ENCODE assay signal across 29 cellular contexts in the genomic region with DNA sequence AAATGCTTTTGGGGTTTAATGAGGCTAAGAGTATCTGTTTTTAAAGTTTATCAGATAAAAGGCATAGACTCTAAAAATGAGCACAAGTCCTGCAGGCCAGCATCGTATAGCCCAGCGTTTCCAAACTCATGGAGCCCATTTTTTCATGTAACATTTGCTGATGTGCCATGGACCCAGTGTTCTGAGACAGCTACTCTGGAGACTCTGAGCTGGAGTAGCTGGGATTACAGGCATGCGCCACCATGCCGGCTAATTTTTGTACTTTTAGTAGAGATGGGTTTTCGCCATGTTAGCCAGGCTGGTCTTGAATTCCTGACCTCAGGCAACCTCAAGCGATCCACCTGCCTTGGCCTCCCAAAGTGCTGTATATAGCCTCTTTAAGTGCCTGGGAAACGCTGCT.
"Had no signal": no experiment of that assay in that cellular context is flagged by ENCODE, and none has a peak within 500 bp of the region (broad histone marks: within the 10 kb centered on the region; RNA-seq: fewer than 3 reads in every experiment).

No MANE protein-coding gene starts in this region.

- H3K4me3 Mint-ChIP-seq: naive thymus-derived CD8-positive, alpha-beta T cell; natural killer cell treated with Interleukin-12 subunit alpha and Interleukin-12 subunit beta and Interleukin-15 and Interleukin-18, amount 100 ng/mL, for 72 hours; nephron progenitor cell; neural crest cell; stimulated activated effector memory CD8-positive, alpha-beta T cell treated with anti-CD3 and anti-CD28 coated beads, Interleukin-12 subunit alpha, Interleukin-12 subunit beta, amount 100 ng/mL, for 72 hours; stimulated activated naive B cell treated with anti-CD40 and anti-IgM and Interleukin-4, amounts not matched to agents 10 μg/mL and 1 μg/mL and 100 μg/mL, for 72 hours; stimulated activated naive CD8-positive, alpha-beta T cell treated with anti-CD3 and anti-CD28 coated beads, Interleukin-15, Interleukin-2, amounts not matched to agents 100 ng/mL and 50 ng/mL, for 24 hours had no signal

- DNase-seq: naive thymus-derived CD8-positive, alpha-beta T cell; nephron progenitor cell; occipital lobe; ovary; posterior cingulate gyrus; retina; right cardiac atrium; right lobe of liver; sigmoid colon; small intestine; stimulated activated CD4-positive, alpha-beta T cell treated with anti-CD3 and anti-CD28 coated beads, Interleukin-15, amount 100 ng/mL, for 24 hours; stimulated activated CD4-positive, alpha-beta T cell treated with anti-CD3 and anti-CD28 coated beads, Interleukin-2, amount 100 ng/mL, for 24 hours; stimulated activated CD4-positive, alpha-beta T cell treated with anti-CD3 and anti-CD28 coated beads, Interleukin-2, amount 100 ng/mL, for 48 hours; stimulated activated CD4-positive, alpha-beta T cell treated with anti-CD3 and anti-CD28 coated beads, Interleukin-4, amount 100 ng/mL, for 24 hours; stimulated activated naive B cell treated with anti-CD40 and anti-IgM and Interleukin-4, amounts not matched to agents 10 μg/mL and 1 μg/mL and 100 μg/mL, for 72 hours; stimulated activated naive CD4-positive, alpha-beta T cell treated with Interleukin-2 at 50 U/mL for 16 hours; stomach; thyroid gland; trophoblast cell; upper lobe of left lung had no signal

- H3K27ac ChIP-seq: ovary, parathyroid adenoma, right lobe of liver, sigmoid colon, thoracic aorta, thyroid gland, tibial nerve, upper lobe of left lung, vagina had no signal

- H3K4me3 ChIP-seq: ovary, right lobe of liver, sigmoid colon, stomach, thoracic aorta, thyroid gland, tibial nerve, upper lobe of left lung, vagina had no signal

- H3K27ac Mint-ChIP-seq: nephron progenitor cell; progenitor cell of endocrine pancreas; stimulated activated effector memory CD8-positive, alpha-beta T cell treated with anti-CD3 and anti-CD28 coated beads, Interleukin-12 subunit alpha, Interleukin-12 subunit beta, amount 100 ng/mL, for 72 hours; stimulated activated naive B cell treated with anti-CD40 and anti-IgM and Interleukin-4, amounts not matched to agents 10 μg/mL and 1 μg/mL and 100 μg/mL, for 72 hours; stimulated activated naive CD8-positive, alpha-beta T cell treated with anti-CD3 and anti-CD28 coated beads, Interleukin-15, Interleukin-2, amounts not matched to agents 100 ng/mL and 50 ng/mL, for 24 hours had no signal

- H3K36me3 ChIP-seq: ovary, right lobe of liver, sigmoid colon, thoracic aorta, thyroid gland, vagina had no signal

- H3K27me3 Mint-ChIP-seq: naive thymus-derived CD8-positive, alpha-beta T cell; natural killer cell treated with Interleukin-12 subunit alpha and Interleukin-12 subunit beta and Interleukin-15 and Interleukin-18, amount 100 ng/mL, for 72 hours; progenitor cell of endocrine pancreas; stimulated activated naive B cell treated with anti-CD40 and anti-IgM and Interleukin-4, amounts not matched to agents 10 μg/mL and 1 μg/mL and 100 μg/mL, for 72 hours; stimulated activated naive CD8-positive, alpha-beta T cell treated with anti-CD3 and anti-CD28 coated beads, Interleukin-15, Interleukin-2, amounts not matched to agents 100 ng/mL and 50 ng/mL, for 24 hours had no signal

- H3K9me3 ChIP-seq: ovary, right lobe of liver, sigmoid colon, stomach, thoracic aorta, thyroid gland, vagina had no signal

- ATAC-seq: naive thymus-derived CD8-positive, alpha-beta T cell; natural killer cell treated with Interleukin-12 subunit alpha and Interleukin-12 subunit beta and Interleukin-15 and Interleukin-18, amount 100 ng/mL, for 72 hours; right cardiac atrium; right lobe of liver; stimulated activated effector memory CD8-positive, alpha-beta T cell treated with anti-CD3 and anti-CD28 coated beads, Interleukin-12 subunit alpha, Interleukin-12 subunit beta, amount 100 ng/mL, for 72 hours; stimulated activated naive B cell treated with anti-CD40 and anti-IgM and Interleukin-4, amounts not matched to agents 10 μg/mL and 1 μg/mL and 100 μg/mL, for 72 hours had no signal

- H3K27me3 ChIP-seq: ovary, right lobe of liver, sigmoid colon, stomach, thyroid gland, tibial nerve, upper lobe of left lung, vagina had no signal

- H3K9ac ChIP-seq: parathyroid adenoma had no signal

- H3K9me3 Mint-ChIP-seq: natural killer cell treated with Interleukin-12 subunit alpha and Interleukin-12 subunit beta and Interleukin-15 and Interleukin-18, amount 100 ng/mL, for 72 hours; stimulated activated effector memory CD8-positive, alpha-beta T cell treated with anti-CD3 and anti-CD28 coated beads, Interleukin-12 subunit alpha, Interleukin-12 subunit beta, amount 100 ng/mL, for 72 hours; stimulated activated naive B cell treated with anti-CD40 and anti-IgM and Interleukin-4, amounts not matched to agents 10 μg/mL and 1 μg/mL and 100 μg/mL, for 72 hours; stimulated activated naive CD8-positive, alpha-beta T cell treated with anti-CD3 and anti-CD28 coated beads, Interleukin-15, Interleukin-2, amounts not matched to agents 100 ng/mL and 50 ng/mL, for 24 hours had no signal

- H2AFZ ChIP-seq: parathyroid adenoma had no signal
